11 cellular contexts compared by ENCODE assay signal in genomic region chr17:45318561-45319230, GRCh38. TPM values are rescaled to one million over a fixed set of nuclear protein-coding genes. Genes with fewer than 3 reads are reported as not detected.
DNase-seq lines count a peak whose midpoint lies in the region; ATAC-seq, FAIRE-seq and TF ChIP-seq lines count a peak whose summit lies in the region.
"Had no signal": no experiment of that assay in that cellular context is flagged by ENCODE, and none has a peak within 500 bp of the region (broad histone marks: within the 10 kb centered on the region; RNA-seq: fewer than 3 reads in every experiment).

No MANE protein-coding gene starts in this region.

- no peak overlapping the region for H2AFZ ChIP-seq in keratinocyte (ENCODE audit: control insufficient read depth, low read length)

- peak overlapping the region; percentile 38 to 39 for H3K4me3 Mint-ChIP-seq in activated T-cell treated with anti-CD3 and anti-CD28 coated beads, Interleukin-2, amount 50 U/mL, for 72 hours
- peak overlapping the region; percentile 18 for H3K4me3 Mint-ChIP-seq in activated CD4-positive, alpha-beta memory T cell treated with anti-CD3 and anti-CD28 coated beads, Interleukin-2, amount 10 ng/mL, durations not matched to agents 7 days and 5 days

- H3K27me3 ChIP-seq in keratinocyte (ENCODE audit: control insufficient read depth, extremely low read depth, insufficient read depth, low read length) (no peaks in the 10 kb centered on the region), suprapubic skin (no peaks in the 10 kb centered on the region), left ventricle myocardium inferior (ENCODE audit: low read depth) (no peaks in the 10 kb centered on the region)
- H3K27me3 ChIP-seq: dorsolateral prefrontal cortex had no signal

- peaks cover 24 to 27% of the 10 kb centered on the region in 2 donors for H3K36me3 Mint-ChIP-seq in activated T-cell treated with anti-CD3 and anti-CD28 coated beads, Interleukin-2, amount 50 U/mL, for 72 hours (ENCODE audit: insufficient read depth in 2 of 2)
- peaks cover 24% of the 10 kb centered on the region for H3K36me3 Mint-ChIP-seq in activated CD4-positive, alpha-beta memory T cell treated with anti-CD3 and anti-CD28 coated beads, Interleukin-2, amount 10 ng/mL, durations not matched to agents 7 days and 5 days (ENCODE audit: low read depth)

- TF ChIP-seq POLR2A in suprapubic skin (IDR thresholded peaks at IDR 0.05) = no peak

- intact Hi-C loops in left ventricle myocardium inferior (cut with micrococcal nuclease) = no loop called here

- peaks cover 30% of the 10 kb centered on the region for H3K79me2 ChIP-seq in keratinocyte (ENCODE audit: control insufficient read depth, insufficient read depth, low read length)

- H3K4me1 ChIP-seq in keratinocyte (ENCODE audit: control insufficient read depth, extremely low read depth, insufficient read depth, low read length) (peaks cover 69% of the 10 kb centered on the region), suprapubic skin (peaks cover 73% of the 10 kb centered on the region), left ventricle myocardium inferior (peaks cover 54% of the 10 kb centered on the region)

- no peak for TF ChIP-seq EP300 in suprapubic skin (IDR thresholded peaks at IDR 0.05)

- DNase-seq in activated T-cell treated with anti-CD3 and anti-CD28 coated beads, Interleukin-2, amount 50 U/mL, for 72 hours = no peak
- DNase-seq in activated T-cell treated with anti-CD3 and anti-CD28 coated beads for 4 hours (no peak), keratinocyte (ENCODE audit: low read depth, low spot score) (no peak), suprapubic skin (ENCODE audit: low spot score in 2 of 2) (no peak), left ventricle myocardium inferior (no peak), NCI-H2196 (lab: John Stamatoyannopoulos, UW; ENCODE audit: unreplicated experiment) (no peak)
- no peak for DNase-seq in activated CD4-positive, alpha-beta memory T cell treated with anti-CD3 and anti-CD28 coated beads, Interleukin-2, amount 10 ng/mL, durations not matched to agents 7 days and 5 days
- DNase-seq: NCI-H2029 had no signal

- CTCF ChIA-PET in activated CD4-positive, alpha-beta memory T cell treated with anti-CD3 and anti-CD28 coated beads, Interleukin-2, amount 10 ng/mL, durations not matched to agents 7 days and 5 days (lab: Charles Lee) = interaction anchor here (0.7 to 3.4 kb wide), 4 partner anchors 10 to 48 kb away, joined by 3 to 40 read pairs (median 6); no protein-coding TSS in a partner anchor

- H3K9me3 ChIP-seq in keratinocyte (ENCODE audit: control insufficient read depth, low read depth, low read length) (no peaks in the 10 kb centered on the region), suprapubic skin (no peaks in the 10 kb centered on the region), left ventricle myocardium inferior (replicated peaks) (no peaks in the 10 kb centered on the region)

- no peak overlapping the region for H3K27ac Mint-ChIP-seq in activated T-cell treated with anti-CD3 and anti-CD28 coated beads, Interleukin-2, amount 50 U/mL, for 72 hours
- H3K27ac Mint-ChIP-seq in activated CD4-positive, alpha-beta memory T cell treated with anti-CD3 and anti-CD28 coated beads, Interleukin-2, amount 10 ng/mL, durations not matched to agents 7 days and 5 days = peak overlapping the region; percentile 5

- no peak for ATAC-seq in activated T-cell treated with anti-CD3 and anti-CD28 coated beads, Interleukin-2, amount 50 U/mL, for 72 hours (replicated peaks in 1 of 2)
- no peak for ATAC-seq in HG02870 (IDR thresholded peaks at IDR 0.05; ENCODE audit: unreplicated experiment)
- ATAC-seq: GM12878 had no signal

- peak; percentile 90 for FAIRE-seq in keratinocyte (lab: Jason Lieb, UNC)
- FAIRE-seq: GM12878 had no signal

- H3K36me3 ChIP-seq in keratinocyte (ENCODE audit: control insufficient read depth in 2 of 2, extremely low read depth in 1 of 2, insufficient read depth in 2 of 2, low read length in 2 of 2) (no peaks in the 10 kb centered on the region), suprapubic skin (no peaks in the 10 kb centered on the region), left ventricle myocardium inferior (no peaks in the 10 kb centered on the region)

- POLR2A ChIA-PET in activated CD4-positive, alpha-beta memory T cell treated with anti-CD3 and anti-CD28 coated beads, Interleukin-2, amount 10 ng/mL, durations not matched to agents 7 days and 5 days (lab: Charles Lee) = interaction anchor here (0.7 to 12.9 kb wide), 7 partner anchors 8 to 1066 kb away, joined by 3 to 337 read pairs (median 27); partner anchors contain the start of gene FMNL1

- 73% methylated on average over 7 of the region's 7 CpGs for WGBS in suprapubic skin

- H3K9ac ChIP-seq in keratinocyte (ENCODE audit: control insufficient read depth, extremely low read depth, insufficient read depth, low read length) = peak overlapping the region; percentile 45

- peak overlapping the region; percentile 97 for H3K4me2 ChIP-seq in keratinocyte (ENCODE audit: control insufficient read depth, extremely low read depth, insufficient read depth, low read depth, low read length)

- dilution Hi-C loops in keratinocyte (cut with MboI; ENCODE audit: extremely low pct_ligation_motif_present, low sequenced_read_pairs) = no loop called here

- peaks cover 65% of the 10 kb centered on the region for H3K4me1 Mint-ChIP-seq in activated T-cell treated with anti-CD3 and anti-CD28 coated beads, Interleukin-2, amount 50 U/mL, for 72 hours (ENCODE audit: low read depth)
- H3K4me1 Mint-ChIP-seq in activated CD4-positive, alpha-beta memory T cell treated with anti-CD3 and anti-CD28 coated beads, Interleukin-2, amount 10 ng/mL, durations not matched to agents 7 days and 5 days = peaks cover 61% of the 10 kb centered on the region

- peaks cover 2% of the 10 kb centered on the region for H3K9me1 ChIP-seq in keratinocyte (ENCODE audit: control insufficient read depth, extremely low read depth, insufficient read depth, low read length)

- no peaks in the 10 kb centered on the region for H3K9me3 Mint-ChIP-seq in activated T-cell treated with anti-CD3 and anti-CD28 coated beads, Interleukin-2, amount 50 U/mL, for 72 hours
- H3K9me3 Mint-ChIP-seq in activated CD4-positive, alpha-beta memory T cell treated with anti-CD3 and anti-CD28 coated beads, Interleukin-2, amount 10 ng/mL, durations not matched to agents 7 days and 5 days = no peaks in the 10 kb centered on the region

- H3K27ac ChIP-seq in keratinocyte (ENCODE audit: control insufficient read depth, insufficient read depth, low read length) (peak overlapping the region; percentile 79), suprapubic skin (peak overlapping the region; percentile 96), left ventricle myocardium inferior (replicated peaks) (no peak overlapping the region)

- peak overlapping the region in 2 of 3 experiments; percentile 5 to 16 for H3K4me3 ChIP-seq in keratinocyte (ENCODE audit: control insufficient read depth in 2 of 3, extremely low read depth in 1 of 3, insufficient read depth in 2 of 3, low read depth in 1 of 3, low read length in 3 of 3)
- no peak overlapping the region for H3K4me3 ChIP-seq in suprapubic skin
- no peak overlapping the region for H3K4me3 ChIP-seq in left ventricle myocardium inferior

- TF ChIP-seq CTCF in keratinocyte (optimal IDR thresholded peaks at IDR 0.05 in 1 of 3, IDR thresholded peaks at IDR 0.05 in 1 of 3, conservative IDR thresholded peaks at IDR 0.05 in 1 of 3; ENCODE audit: extremely low read depth in 1 of 3, insufficient read depth in 2 of 3, low read length in 3 of 3) = no peak
- TF ChIP-seq CTCF in suprapubic skin (IDR thresholded peaks at IDR 0.05) = no peak
- no peak for TF ChIP-seq CTCF in left ventricle myocardium inferior (IDR thresholded peaks at IDR 0.05; ENCODE audit: borderline replicate concordance)

- peaks cover 7% of the 10 kb centered on the region for H4K20me1 ChIP-seq in keratinocyte (ENCODE audit: control insufficient read depth, extremely low read depth, insufficient read depth, low read length)

- H3K27me3 Mint-ChIP-seq in activated T-cell treated with anti-CD3 and anti-CD28 coated beads, Interleukin-2, amount 50 U/mL, for 72 hours (ENCODE audit: low read depth) = no peaks in the 10 kb centered on the region
- no peaks in the 10 kb centered on the region for H3K27me3 Mint-ChIP-seq in activated CD4-positive, alpha-beta memory T cell treated with anti-CD3 and anti-CD28 coated beads, Interleukin-2, amount 10 ng/mL, durations not matched to agents 7 days and 5 days

RNA-seq across cellular contexts. Expression of gene MAP3K14, which starts 1.9 kb away (rescaled TPM):
- 10 to 100 TPM; 71.8 to 78.0 TPM for total RNA-seq in activated T-cell treated with anti-CD3 and anti-CD28 coated beads, Interleukin-2, amount 50 U/mL, for 72 hours
- total RNA-seq in activated CD4-positive, alpha-beta memory T cell treated with anti-CD3 and anti-CD28 coated beads, Interleukin-2, amount 10 ng/mL, durations not matched to agents 7 days and 5 days = 10 to 100 TPM; 28.7 to 30.6 TPM
- polyA plus RNA-seq in keratinocyte = 6.5 to 8.3 TPM (median 7.1 TPM) in 3 replicates
- 2.8 TPM for polyA plus RNA-seq in keratinocyte (2011; ENCODE audit: low read depth)
- polyA plus RNA-seq in keratinocyte (2011; cell fraction: cytosol; rRNA removed) = 3.2 and 4.9 TPM in 2 replicates
- polyA plus RNA-seq in keratinocyte (2011; cell fraction: nucleus; rRNA removed) = 16.6 and 20.8 TPM in 2 replicates
- polyA plus RNA-seq in keratinocyte (2012; ENCODE audit: low replicate concordance) = 3.3 and 5.9 TPM in 2 replicates
- 5.0 to 7.3 TPM (median 6.0 TPM) in 3 replicates for polyA minus RNA-seq in keratinocyte
- polyA minus RNA-seq in keratinocyte (2011; cell fraction: cytosol; rRNA and poly(A)+ RNA removed) = 2.5 TPM
- polyA minus RNA-seq in keratinocyte (2011; cell fraction: nucleus; rRNA and poly(A)+ RNA removed) = 7.8 and 10.7 TPM in 2 replicates
- total RNA-seq in suprapubic skin = 10 to 100 TPM in 3 of 4 donors, 1 to 10 TPM in 1; 9.6 to 14.4 (median 11.9) TPM
- 14.8 TPM for total RNA-seq in left ventricle myocardium inferior

RNA-seq across cellular contexts. Expression of gene SPATA32, which starts 56.8 kb away (rescaled TPM):
- 1 to 10 TPM; 1.4 to 1.7 TPM for total RNA-seq in activated T-cell treated with anti-CD3 and anti-CD28 coated beads, Interleukin-2, amount 50 U/mL, for 72 hours
- under 1 TPM; 0.20 to 0.23 TPM for total RNA-seq in activated CD4-positive, alpha-beta memory T cell treated with anti-CD3 and anti-CD28 coated beads, Interleukin-2, amount 10 ng/mL, durations not matched to agents 7 days and 5 days
- polyA plus RNA-seq in keratinocyte = 0.05 TPM in 1 of 3 replicates, not detected in the others
- polyA plus RNA-seq in keratinocyte (2011; ENCODE audit: low read depth) = not detected
- polyA plus RNA-seq in keratinocyte (2011; cell fraction: cytosol; rRNA removed) = not detected in 2 replicates
- polyA plus RNA-seq in keratinocyte (2011; cell fraction: nucleus; rRNA removed) = 0.07 TPM in 1 of 2 replicates, not detected in the other
- not detected in 2 replicates for polyA plus RNA-seq in keratinocyte (2012; ENCODE audit: low replicate concordance)
- not detected in 3 replicates for polyA minus RNA-seq in keratinocyte
- not detected for polyA minus RNA-seq in keratinocyte (2011; cell fraction: cytosol; rRNA and poly(A)+ RNA removed)
- not detected in 2 replicates for polyA minus RNA-seq in keratinocyte (2011; cell fraction: nucleus; rRNA and poly(A)+ RNA removed)
- not detected for total RNA-seq in suprapubic skin
- not detected for total RNA-seq in left ventricle myocardium inferior

Comparison
In these comparisons a context has a peak if more than half of its experiments do, and no peak if none do; other contexts are left out.
1. H3K4me3 ChIP-seq: peak in keratinocyte (2 of 3); none in suprapubic skin (single experiment) and left ventricle myocardium inferior (single experiment).